24 cellular contexts compared by ENCODE assay signal in genomic region chr15:39704235-39704634, GRCh38.
"Had no signal": no experiment of that assay in that cellular context is flagged by ENCODE, and none has a peak within 500 bp of the region (broad histone marks: within the 10 kb centered on the region; RNA-seq: fewer than 3 reads in every experiment).

No MANE protein-coding gene starts in this region.

- H3K4me1 Mint-ChIP-seq: activated B cell treated with CpG ODN at 0.5 μM for 24 hours; activated CD4-positive, alpha-beta T cell treated with anti-CD3 and anti-CD28 coated beads for 36 hours; activated naive CD8-positive, alpha-beta T cell treated with anti-CD3 and anti-CD28 coated beads for 36 hours had no signal

- H3K36me3 ChIP-seq: esophagus squamous epithelium, gastroesophageal sphincter, upper lobe of right lung had no signal

- ATAC-seq: activated CD4-positive, alpha-beta T cell treated with anti-CD3 and anti-CD28 coated beads for 36 hours; body of pancreas; gastroesophageal sphincter; left lobe of liver; right cardiac atrium; stimulated activated naive CD8-positive, alpha-beta T cell treated with anti-CD3 and anti-CD28 coated beads, Interleukin-15, Interleukin-2, amounts not matched to agents 100 U/mL and 50 U/mL, for 24 hours; upper lobe of right lung had no signal

- H3K4me3 Mint-ChIP-seq: activated B cell treated with CpG ODN at 0.5 μM for 24 hours; activated CD4-positive, alpha-beta memory T cell treated with anti-CD3 and anti-CD28 coated beads for 36 hours; activated CD4-positive, alpha-beta T cell treated with anti-CD3 and anti-CD28 coated beads for 36 hours; activated naive CD8-positive, alpha-beta T cell treated with anti-CD3 and anti-CD28 coated beads for 36 hours; mesothelial cell of epicardium; natural killer cell treated with Interleukin-12 subunit alpha and Interleukin-12 subunit beta and Interleukin-15 and Interleukin-18, amount 100 ng/mL, for 72 hours; T-helper 1 cell treated with Interleukin-12 subunit alpha and Interleukin-12 subunit beta and Interleukin-4 antibody, amounts not matched to agents 30 μg/mL and 1 μg/mL, for 36 hours had no signal

- H3K27ac ChIP-seq: body of pancreas, esophagus squamous epithelium, gastroesophageal sphincter, parathyroid adenoma, upper lobe of right lung had no signal

- H3K27me3 ChIP-seq: body of pancreas, esophagus squamous epithelium, gastroesophageal sphincter, upper lobe of right lung had no signal

- H3K9ac ChIP-seq: parathyroid adenoma had no signal

- H3K79me2 ChIP-seq: parathyroid adenoma had no signal

- H3K27me3 Mint-ChIP-seq: activated B cell treated with CpG ODN at 0.5 μM for 24 hours; activated CD4-positive, alpha-beta memory T cell treated with anti-CD3 and anti-CD28 coated beads for 36 hours; activated CD4-positive, alpha-beta T cell treated with anti-CD3 and anti-CD28 coated beads for 36 hours; activated naive CD8-positive, alpha-beta T cell treated with anti-CD3 and anti-CD28 coated beads for 36 hours; natural killer cell treated with Interleukin-12 subunit alpha and Interleukin-12 subunit beta and Interleukin-15 and Interleukin-18, amount 100 ng/mL, for 72 hours had no signal

- H3K4me1 ChIP-seq: body of pancreas, esophagus squamous epithelium, gastroesophageal sphincter, parathyroid adenoma, upper lobe of right lung had no signal

- H3K36me3 Mint-ChIP-seq: activated CD4-positive, alpha-beta memory T cell treated with anti-CD3 and anti-CD28 coated beads for 36 hours; activated naive CD8-positive, alpha-beta T cell treated with anti-CD3 and anti-CD28 coated beads for 36 hours; mesothelial cell of epicardium; natural killer cell treated with Interleukin-12 subunit alpha and Interleukin-12 subunit beta and Interleukin-15 and Interleukin-18, amount 100 ng/mL, for 72 hours had no signal

- H2AFZ ChIP-seq: parathyroid adenoma had no signal

- DNase-seq: activated B cell treated with CpG ODN at 0.5 μM for 24 hours; activated CD4-positive, alpha-beta memory T cell treated with anti-CD3 and anti-CD28 coated beads for 36 hours; activated CD4-positive, alpha-beta T cell treated with anti-CD3 and anti-CD28 coated beads for 36 hours; activated naive CD4-positive, alpha-beta T cell treated with Interleukin-2 at 50 U/mL for 16 hours; activated naive CD8-positive, alpha-beta T cell treated with anti-CD3 and anti-CD28 coated beads for 36 hours; activated T-cell treated with anti-CD3 and anti-CD28 coated beads, Interleukin-2, amount 50 U/mL, for 48 hours; body of pancreas; caudate nucleus; dermis blood vessel endothelial cell; effector memory CD4-positive, alpha-beta T cell; esophagus squamous epithelium; head of caudate nucleus; right cardiac atrium; stimulated activated CD4-positive, alpha-beta T cell treated with anti-CD3 and anti-CD28 coated beads, Interleukin-4, amount 100 ng/mL, for 4 hours; stimulated activated naive CD8-positive, alpha-beta T cell treated with anti-CD3 and anti-CD28 coated beads, Interleukin-15, Interleukin-2, amounts not matched to agents 100 U/mL and 50 U/mL, for 24 hours; T1000; upper lobe of right lung had no signal

- H3K9me3 Mint-ChIP-seq: activated B cell treated with CpG ODN at 0.5 μM for 24 hours; activated CD4-positive, alpha-beta memory T cell treated with anti-CD3 and anti-CD28 coated beads for 36 hours; activated naive CD8-positive, alpha-beta T cell treated with anti-CD3 and anti-CD28 coated beads for 36 hours; mesothelial cell of epicardium; natural killer cell treated with Interleukin-12 subunit alpha and Interleukin-12 subunit beta and Interleukin-15 and Interleukin-18, amount 100 ng/mL, for 72 hours; T-helper 1 cell treated with Interleukin-12 subunit alpha and Interleukin-12 subunit beta and Interleukin-4 antibody, amounts not matched to agents 30 μg/mL and 1 μg/mL, for 36 hours had no signal

- H3K4me3 ChIP-seq: body of pancreas, esophagus squamous epithelium, gastroesophageal sphincter, lung, upper lobe of right lung had no signal

- H3K27ac Mint-ChIP-seq: activated B cell treated with CpG ODN at 0.5 μM for 24 hours; activated CD4-positive, alpha-beta memory T cell treated with anti-CD3 and anti-CD28 coated beads for 36 hours; activated CD4-positive, alpha-beta T cell treated with anti-CD3 and anti-CD28 coated beads for 36 hours; activated naive CD8-positive, alpha-beta T cell treated with anti-CD3 and anti-CD28 coated beads for 36 hours; mesothelial cell of epicardium; T-helper 1 cell treated with Interleukin-12 subunit alpha and Interleukin-12 subunit beta and Interleukin-4 antibody, amounts not matched to agents 30 μg/mL and 1 μg/mL, for 36 hours had no signal

- H3K9me3 ChIP-seq: body of pancreas, esophagus squamous epithelium, gastroesophageal sphincter, upper lobe of right lung had no signal
